In the genomic region with DNA sequence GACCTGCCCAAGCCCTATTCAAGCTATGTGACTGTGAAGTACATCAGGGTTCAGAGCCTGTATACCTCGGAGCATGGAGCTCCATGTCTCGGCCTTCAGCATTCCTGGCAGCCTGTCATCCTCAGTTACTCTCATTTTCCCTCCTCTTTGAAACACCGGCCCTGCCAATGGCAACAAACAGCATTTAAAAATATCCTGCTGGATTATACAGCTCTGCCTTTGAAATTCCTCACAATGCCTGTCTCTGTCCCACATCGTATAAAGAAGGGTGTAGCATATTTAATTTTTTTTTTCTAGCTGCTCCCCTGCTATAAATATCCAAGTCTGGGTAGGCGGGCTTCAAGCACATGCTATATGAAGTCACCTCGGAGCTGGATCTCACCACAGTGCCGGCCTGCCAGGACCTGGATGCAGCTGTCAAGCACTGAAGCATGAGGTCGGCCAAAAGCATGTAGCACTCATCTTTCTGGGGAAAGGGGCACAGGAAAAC, we compare ENCODE assay signal across 12 cellular contexts. TPM values are rescaled to one million over a fixed set of nuclear protein-coding genes. Genes with fewer than 3 reads are reported as not detected.
DNase-seq lines count a peak whose midpoint lies in the region; ATAC-seq and TF ChIP-seq lines count a peak whose summit lies in the region.
"Had no signal": no experiment of that assay in that cellular context is flagged by ENCODE, and none has a peak within 500 bp of the region (broad histone marks: within the 10 kb centered on the region; RNA-seq: fewer than 3 reads in every experiment).

No MANE protein-coding gene starts in this region.

- TF ChIP-seq CTCF in C4-2B (conservative IDR thresholded peaks at IDR 0.05) (no peak), mucosa of descending colon (IDR thresholded peaks at IDR 0.05) (no peak), neural progenitor cell (IDR thresholded peaks at IDR 0.05) (no peak), Caco-2 (IDR thresholded peaks at IDR 0.05; ENCODE audit: insufficient read depth in 1 of 2, low read depth in 1 of 2, low read length in 1 of 2, severe bottlenecking in 1 of 2, unreplicated experiment in 1 of 2) (no peak)

- H3K4me3 ChIP-seq in mucosa of descending colon: no peak overlapping the region
- H3K4me3 ChIP-seq in neural progenitor cell: no peak overlapping the region
- H3K4me3 ChIP-seq in Caco-2 (ENCODE audit: low read depth, low read length): no peak overlapping the region

- H3K4me2 ChIP-seq in neural progenitor cell: no peak overlapping the region

- H3K4me1 ChIP-seq in mucosa of descending colon (ENCODE audit: low read depth) (peaks cover 15% of the 10 kb centered on the region), neural progenitor cell (peaks cover 12% of the 10 kb centered on the region), Caco-2 (peaks cover 18% of the 10 kb centered on the region)

- CTCF ChIA-PET in Caco-2 (lab: Charles Lee): no interaction called here

- H3K4me1 Mint-ChIP-seq in neural progenitor cell (peaks cover 16% of the 10 kb centered on the region), Caco-2 (ENCODE audit: low read depth, unreplicated experiment) (peaks cover 22% of the 10 kb centered on the region)
- H3K4me1 Mint-ChIP-seq: activated naive CD8-positive, alpha-beta T cell treated with anti-CD3 and anti-CD28 coated beads for 36 hours; B cell had no signal

- peaks cover 7% of the 10 kb centered on the region for H3F3A ChIP-seq in neural progenitor cell (ENCODE audit: low read depth)

- no peaks in the 10 kb centered on the region for H3K9me3 Mint-ChIP-seq in neural progenitor cell
- H3K9me3 Mint-ChIP-seq in Caco-2 (ENCODE audit: unreplicated experiment): no peaks in the 10 kb centered on the region
- H3K9me3 Mint-ChIP-seq: activated naive CD8-positive, alpha-beta T cell treated with anti-CD3 and anti-CD28 coated beads for 36 hours had no signal

- no TSS peak for BruUV-seq in Caco-2 (replicated peaks; lab: Mats Ljungman, UMichigan)

- H3K27me3 ChIP-seq in neural progenitor cell (no peaks in the 10 kb centered on the region), Caco-2 (replicated peaks; ENCODE audit: control insufficient read depth, insufficient read depth, low read length) (no peaks in the 10 kb centered on the region)

- H4K20me1 ChIP-seq in neural progenitor cell (ENCODE audit: low read depth): no peaks in the 10 kb centered on the region

- H3K4me3 Mint-ChIP-seq in neural progenitor cell (no peak overlapping the region), Caco-2 (ENCODE audit: unreplicated experiment) (no peak overlapping the region)
- H3K4me3 Mint-ChIP-seq: activated CD8-positive, alpha-beta T cell treated with anti-CD3 and anti-CD28 coated beads, Interleukin-2, amount 10 ng/mL, durations not matched to agents 7 days and 5 days; activated naive CD8-positive, alpha-beta T cell treated with anti-CD3 and anti-CD28 coated beads for 36 hours; B cell had no signal

- ATAC-seq in mucosa of descending colon: no peak
- ATAC-seq: activated CD8-positive, alpha-beta T cell treated with anti-CD3 and anti-CD28 coated beads, Interleukin-2, amount 10 ng/mL, durations not matched to agents 7 days and 5 days had no signal

- H3K9me3 ChIP-seq in mucosa of descending colon (no peaks in the 10 kb centered on the region), neural progenitor cell (ENCODE audit: low read depth) (no peaks in the 10 kb centered on the region), Caco-2 (no peaks in the 10 kb centered on the region)

- POLR2A ChIA-PET in Caco-2 (lab: Charles Lee): no interaction called here

- H3K27ac Mint-ChIP-seq in neural progenitor cell (no peak overlapping the region), Caco-2 (ENCODE audit: unreplicated experiment) (no peak overlapping the region)
- H3K27ac Mint-ChIP-seq: activated CD8-positive, alpha-beta T cell treated with anti-CD3 and anti-CD28 coated beads, Interleukin-2, amount 10 ng/mL, durations not matched to agents 7 days and 5 days; activated naive CD8-positive, alpha-beta T cell treated with anti-CD3 and anti-CD28 coated beads for 36 hours; B cell had no signal

- H3K27me3 Mint-ChIP-seq in neural progenitor cell (ENCODE audit: insufficient read depth, low read depth): peaks cover 6% of the 10 kb centered on the region
- H3K27me3 Mint-ChIP-seq in Caco-2 (ENCODE audit: insufficient read depth, unreplicated experiment): no peaks in the 10 kb centered on the region
- H3K27me3 Mint-ChIP-seq: B cell had no signal

- H3K79me2 ChIP-seq in neural progenitor cell (ENCODE audit: low read depth): no peaks in the 10 kb centered on the region

- no peak overlapping the region for H3K9ac ChIP-seq in neural progenitor cell

- intact Hi-C loops in head of caudate nucleus (cut with DNase I): no loop called here
- intact Hi-C loops in mucosa of descending colon (cut with DNase I, micrococcal nuclease): no loop called here
- intact Hi-C loops in Caco-2 (cut with micrococcal nuclease; ENCODE audit: unreplicated experiment): no loop called here

- H3K27ac ChIP-seq in C4-2B: peak overlapping the region; percentile 25
- H3K27ac ChIP-seq in neural progenitor cell: no peak overlapping the region

- no peak overlapping the region for H2AFZ ChIP-seq in neural progenitor cell (replicated peaks)

- no peaks in the 10 kb centered on the region for H3K36me3 Mint-ChIP-seq in neural progenitor cell
- H3K36me3 Mint-ChIP-seq in Caco-2 (ENCODE audit: insufficient read depth, unreplicated experiment): no peaks in the 10 kb centered on the region
- H3K36me3 Mint-ChIP-seq: activated naive CD8-positive, alpha-beta T cell treated with anti-CD3 and anti-CD28 coated beads for 36 hours had no signal

- DNase-seq in SHP77 treated with DMSO at 0.1 percent for 48 hours (lab: John Stamatoyannopoulos, UW): peak; percentile 31
- peak in 38 of 42 donors; percentile 22 to 79 (median 42) for DNase-seq in head of caudate nucleus
- peak; percentile 57 for DNase-seq in retina
- DNase-seq in activated CD4-positive, alpha-beta T cell treated with anti-CD3 and anti-CD28 coated beads, Interleukin-2, amount 50 U/mL, for 4 hours: no peak
- no peak for DNase-seq in mucosa of descending colon
- DNase-seq in neural progenitor cell (ENCODE audit: low spot score): no peak
- DNase-seq in Caco-2: no peak
- DNase-seq: activated CD8-positive, alpha-beta T cell treated with anti-CD3 and anti-CD28 coated beads, Interleukin-2, amount 10 ng/mL, durations not matched to agents 7 days and 5 days; activated naive CD8-positive, alpha-beta T cell treated with anti-CD3 and anti-CD28 coated beads for 36 hours; H7 had no signal

- no peaks in the 10 kb centered on the region for H3K36me3 ChIP-seq in mucosa of descending colon (ENCODE audit: low read depth)
- H3K36me3 ChIP-seq in neural progenitor cell: no peaks in the 10 kb centered on the region
- no peaks in the 10 kb centered on the region for H3K36me3 ChIP-seq in Caco-2 (ENCODE audit: control insufficient read depth, insufficient read depth, low read length)

RNA-seq across cellular contexts. Expression of a gene that starts 11.8 kb away (rescaled TPM):
- total RNA-seq in mucosa of descending colon (10 to 100 TPM; 12.8 to 16.8 (median 14.3) TPM), neural progenitor cell (ENCODE audit: low replicate concordance) (0.37 and 0.84 TPM in 2 replicates), Caco-2 (2022) (2.9 and 3.6 TPM in 2 replicates)

Comparison
In these comparisons a context has a peak if more than half of its experiments do, and no peak if none do; other contexts are left out.
1. DNase-seq: peak in SHP77 treated with DMSO at 0.1 percent for 48 hours (single experiment), head of caudate nucleus (38 of 42) and retina (single experiment); none in activated CD4-positive, alpha-beta T cell treated with anti-CD3 and anti-CD28 coated beads, Interleukin-2, amount 50 U/mL, for 4 hours (0 of 2), mucosa of descending colon (0 of 3), neural progenitor cell (single experiment) and Caco-2 (0 of 2).